ENCODE assay signal across 1 cellular context in the genomic region with DNA sequence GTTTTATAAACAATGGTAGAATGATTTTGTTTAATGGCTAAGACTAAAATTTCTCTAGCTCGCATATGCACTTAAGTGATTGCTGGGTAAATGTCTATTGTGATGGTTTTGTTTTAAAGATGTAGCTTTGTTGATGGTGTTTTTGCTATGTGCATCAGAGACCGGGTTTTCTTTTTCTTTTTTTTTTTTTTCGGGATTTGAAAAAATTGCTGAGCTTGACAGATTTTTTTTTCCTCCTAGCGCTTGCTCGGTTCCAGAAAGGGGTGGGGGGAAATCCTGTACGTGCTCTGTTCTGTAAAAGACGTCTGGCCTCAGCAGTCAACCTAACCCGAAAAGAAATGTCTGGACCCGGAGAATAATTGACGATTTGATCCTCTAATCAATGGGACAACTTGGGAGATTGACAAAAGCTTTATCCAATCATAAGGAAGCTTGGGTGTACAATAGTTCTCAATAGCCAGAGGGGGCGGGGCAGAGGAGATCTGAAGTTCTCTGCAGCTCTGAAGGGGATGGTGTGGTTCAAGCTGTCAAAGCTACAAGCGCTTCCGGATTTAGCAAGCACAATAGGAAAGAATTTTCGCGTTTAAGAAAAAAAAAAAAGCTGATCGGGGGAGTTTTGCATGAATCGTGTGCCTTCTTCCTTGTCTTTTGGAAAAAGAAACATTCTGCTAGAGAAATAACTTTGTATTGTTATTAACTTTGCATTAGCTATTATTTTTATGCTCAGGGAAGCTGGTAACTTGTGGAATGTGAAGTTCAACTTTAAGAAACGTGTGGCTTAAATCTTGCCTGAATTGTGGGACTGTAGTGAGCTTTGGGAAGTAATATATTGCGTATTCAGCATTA.
TF ChIP-seq lines count a peak whose summit lies in the region.

No MANE protein-coding gene starts in this region.

TF ChIP-seq in SK-N-SH, 30 proteins besides CTCF, POLR2A, EP300 and RAD21 (continued from another document):
- TF ChIP-seq NRF1 (IDR thresholded peaks at IDR 0.05; ENCODE audit: low read depth, low read length) (peak; percentile 31; the same call in 1 of the 2 replicates), PBX3 (IDR thresholded peaks at IDR 0.05) (peak; percentile 99), NFIC (IDR thresholded peaks at IDR 0.05; ENCODE audit: borderline replicate concordance) (no peak), RCOR1 (IDR thresholded peaks at IDR 0.05; ENCODE audit: low read length) (no peak), YY1 (IDR thresholded peaks at IDR 0.05; ENCODE audit: low read depth) (0 out of 2 replicates have a peak, but pooled peaks have one; percentile 31), CHD2 (IDR thresholded peaks at IDR 0.05; ENCODE audit: low read length, partially characterized antibody) (peak; percentile 85), GABPA (IDR thresholded peaks at IDR 0.05; ENCODE audit: low read depth) (no peak), ELF1 (IDR thresholded peaks at IDR 0.05) (peak; percentile 54; the same call in 1 of the 2 replicates), GATA2 (CRISPR knock-in tag; IDR thresholded peaks at IDR 0.05) (no peak), SIN3A (IDR thresholded peaks at IDR 0.05; ENCODE audit: borderline replicate concordance, low read depth, low read length) (0 out of 2 replicates have a peak, but pooled peaks have one; percentile 31), MXI1 (IDR thresholded peaks at IDR 0.05; ENCODE audit: low read depth, low read length) (peak; percentile 66), RFX5 (IDR thresholded peaks at IDR 0.05; ENCODE audit: low read length) (peak; percentile 31; the same call in 1 of the 2 replicates), FOXJ3 (CRISPR knock-in tag; IDR thresholded peaks at IDR 0.05) (no peak)
- TF ChIP-seq, protein P1, sequence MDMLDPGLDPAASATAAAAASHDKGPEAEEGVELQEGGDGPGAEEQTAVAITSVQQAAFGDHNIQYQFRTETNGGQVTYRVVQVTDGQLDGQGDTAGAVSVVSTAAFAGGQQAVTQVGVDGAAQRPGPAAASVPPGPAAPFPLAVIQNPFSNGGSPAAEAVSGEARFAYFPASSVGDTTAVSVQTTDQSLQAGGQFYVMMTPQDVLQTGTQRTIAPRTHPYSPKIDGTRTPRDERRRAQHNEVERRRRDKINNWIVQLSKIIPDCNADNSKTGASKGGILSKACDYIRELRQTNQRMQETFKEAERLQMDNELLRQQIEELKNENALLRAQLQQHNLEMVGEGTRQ (IDR thresholded peaks at IDR 0.05; ENCODE audit: borderline replicate concordance, low read depth, low read length), result no peak
- TF ChIP-seq, protein P2, sequence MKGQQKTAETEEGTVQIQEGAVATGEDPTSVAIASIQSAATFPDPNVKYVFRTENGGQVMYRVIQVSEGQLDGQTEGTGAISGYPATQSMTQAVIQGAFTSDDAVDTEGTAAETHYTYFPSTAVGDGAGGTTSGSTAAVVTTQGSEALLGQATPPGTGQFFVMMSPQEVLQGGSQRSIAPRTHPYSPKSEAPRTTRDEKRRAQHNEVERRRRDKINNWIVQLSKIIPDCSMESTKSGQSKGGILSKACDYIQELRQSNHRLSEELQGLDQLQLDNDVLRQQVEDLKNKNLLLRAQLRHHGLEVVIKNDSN (IDR thresholded peaks at IDR 0.05; ENCODE audit: borderline replicate concordance, low read depth), result no peak
